In genomic region chr1:183841950-183842816, GRCh38 we compare ENCODE assay signal across 1 cellular context.
TF ChIP-seq lines count a peak whose summit lies in the region.

No MANE protein-coding gene starts in this region.

TF ChIP-seq in HepG2, 621 proteins besides CTCF, POLR2A, EP300 and RAD21 (continued from another document and continues in another):
- TF ChIP-seq ZNF24 (IDR thresholded peaks at IDR 0.05) = no peak
- no peak for TF ChIP-seq HMGA1 (CRISPR knock-in tag; conservative IDR thresholded peaks at IDR 0.05)
- TF ChIP-seq ZNF720 (CRISPR knock-in tag; IDR thresholded peaks at IDR 0.05) = no peak
- TF ChIP-seq PHF20 (CRISPR knock-in tag; IDR thresholded peaks at IDR 0.05) = no peak
- peak; percentile 47 for TF ChIP-seq RARA (CRISPR knock-in tag; IDR thresholded peaks at IDR 0.05)
- no peak for TF ChIP-seq DR1 (CRISPR knock-in tag; IDR thresholded peaks at IDR 0.05)
- TF ChIP-seq MZF1 (CRISPR knock-in tag; IDR thresholded peaks at IDR 0.05; ENCODE audit: borderline replicate concordance) = no peak
- TF ChIP-seq RFX1 (IDR thresholded peaks at IDR 0.05) = no peak
- no peak for TF ChIP-seq ZNF558 (CRISPR knock-in tag; IDR thresholded peaks at IDR 0.05; ENCODE audit: borderline replicate concordance)
- TF ChIP-seq ZNF3 (CRISPR knock-in tag; IDR thresholded peaks at IDR 0.05) = no peak
- no peak for TF ChIP-seq FOXA1 (IDR thresholded peaks at IDR 0.05)
- peak; percentile 61 for TF ChIP-seq FOXA1 (CRISPR knock-in tag; IDR thresholded peaks at IDR 0.05)
- no peak for TF ChIP-seq ZNF326 (CRISPR knock-in tag; IDR thresholded peaks at IDR 0.05; ENCODE audit: borderline replicate concordance)
- TF ChIP-seq ZFP36 (IDR thresholded peaks at IDR 0.05; ENCODE audit: borderline replicate concordance, low read depth, low read length, partially characterized antibody) = no peak
- TF ChIP-seq ZNF501 (CRISPR knock-in tag; IDR thresholded peaks at IDR 0.05) = no peak
- TF ChIP-seq NCOR1 (IDR thresholded peaks at IDR 0.05; ENCODE audit: borderline replicate concordance, low read length) = peak; percentile 31; the same call in 1 of the 2 replicates
- no peak for TF ChIP-seq PBX2 (CRISPR knock-in tag; IDR thresholded peaks at IDR 0.05)
- TF ChIP-seq U2AF1 (optimal IDR thresholded peaks at IDR 0.05; ENCODE audit: low read depth, low read length) = no peak
- no peak for TF ChIP-seq ZNF691 (CRISPR knock-in tag; IDR thresholded peaks at IDR 0.05; ENCODE audit: borderline replicate concordance, low read depth)
- no peak for TF ChIP-seq MEF2D (CRISPR knock-in tag; IDR thresholded peaks at IDR 0.05)
- no peak for TF ChIP-seq ATF6 (CRISPR knock-in tag; conservative IDR thresholded peaks at IDR 0.05)
- TF ChIP-seq LRRFIP1 (CRISPR knock-in tag; conservative IDR thresholded peaks at IDR 0.05) = no peak
- TF ChIP-seq ZFY (CRISPR knock-in tag; IDR thresholded peaks at IDR 0.05) = peak; percentile 44; the same call in 1 of the 2 replicates
- no peak for TF ChIP-seq PBX3 (CRISPR knock-in tag; IDR thresholded peaks at IDR 0.05; ENCODE audit: borderline replicate concordance)
- no peak for TF ChIP-seq RNF219 (CRISPR knock-in tag; IDR thresholded peaks at IDR 0.05)
- no peak for TF ChIP-seq ZNF556 (CRISPR knock-in tag; IDR thresholded peaks at IDR 0.05; ENCODE audit: borderline replicate concordance)
- TF ChIP-seq NAIF1 (CRISPR knock-in tag; IDR thresholded peaks at IDR 0.05; ENCODE audit: borderline replicate concordance) = no peak
- TF ChIP-seq ZNF20 (CRISPR knock-in tag; IDR thresholded peaks at IDR 0.05) = no peak
- no peak for TF ChIP-seq ZNF773 (CRISPR knock-in tag; IDR thresholded peaks at IDR 0.05; ENCODE audit: borderline replicate concordance)
- no peak for TF ChIP-seq ZNF44 (CRISPR knock-in tag; IDR thresholded peaks at IDR 0.05)
- TF ChIP-seq ZNF260 (CRISPR knock-in tag; IDR thresholded peaks at IDR 0.05; ENCODE audit: borderline replicate concordance, low read depth) = no peak
- no peak for TF ChIP-seq MAX (IDR thresholded peaks at IDR 0.05)
- no peak for TF ChIP-seq CBX5 (CRISPR knock-in tag; IDR thresholded peaks at IDR 0.05; ENCODE audit: borderline replicate concordance)
- TF ChIP-seq EED (CRISPR knock-in tag; IDR thresholded peaks at IDR 0.05) = no peak
- TF ChIP-seq ZBTB1 (CRISPR knock-in tag; IDR thresholded peaks at IDR 0.05; ENCODE audit: borderline replicate concordance) = no peak
- TF ChIP-seq PTBP1 (IDR thresholded peaks at IDR 0.05; ENCODE audit: low read depth, low read length, poor library complexity, severe bottlenecking) = no peak
- TF ChIP-seq ZNF362 (CRISPR knock-in tag; IDR thresholded peaks at IDR 0.05; ENCODE audit: borderline replicate concordance) = peak; percentile 78; the same call in 1 of the 2 replicates
- 0 out of 2 replicates have a peak, but pooled peaks have one; percentile 45 for TF ChIP-seq KDM6A (CRISPR knock-in tag; IDR thresholded peaks at IDR 0.05; ENCODE audit: low read depth)
- no peak for TF ChIP-seq ZC3H13 (CRISPR knock-in tag; IDR thresholded peaks at IDR 0.05)
- TF ChIP-seq DMAP1 (CRISPR knock-in tag; IDR thresholded peaks at IDR 0.05) = no peak; the same call in 1 of the 2 replicates
- TF ChIP-seq RFX5 (IDR thresholded peaks at IDR 0.05; ENCODE audit: low read depth, low read length) = no peak
- TF ChIP-seq BCL3 (CRISPR knock-in tag; IDR thresholded peaks at IDR 0.05) = no peak
- TF ChIP-seq IRF1 (CRISPR knock-in tag; IDR thresholded peaks at IDR 0.05; ENCODE audit: low read depth) = no peak
- no peak for TF ChIP-seq ZNF724P (CRISPR knock-in tag; IDR thresholded peaks at IDR 0.05; ENCODE audit: borderline replicate concordance)
- no peak for TF ChIP-seq ZBTB10 (CRISPR knock-in tag; IDR thresholded peaks at IDR 0.05; ENCODE audit: borderline replicate concordance)
- TF ChIP-seq SOX5 (CRISPR knock-in tag; IDR thresholded peaks at IDR 0.05; ENCODE audit: borderline replicate concordance) = no peak; the same call in 1 of the 2 replicates
- no peak for TF ChIP-seq ZNF704 (CRISPR knock-in tag; IDR thresholded peaks at IDR 0.05; ENCODE audit: borderline replicate concordance)
- no peak for TF ChIP-seq ZNF138 (CRISPR knock-in tag; IDR thresholded peaks at IDR 0.05; ENCODE audit: low read depth)
- TF ChIP-seq STAG1 (CRISPR knock-in tag; IDR thresholded peaks at IDR 0.05) = no peak
- TF ChIP-seq KLF9 (CRISPR knock-in tag; IDR thresholded peaks at IDR 0.05; ENCODE audit: low read depth) = no peak
- TF ChIP-seq TRIM24 (CRISPR knock-in tag; IDR thresholded peaks at IDR 0.05) = no peak
- TF ChIP-seq SP1 (IDR thresholded peaks at IDR 0.05) = no peak
- TF ChIP-seq SP1 (CRISPR knock-in tag; IDR thresholded peaks at IDR 0.05) = no peak
- no peak for TF ChIP-seq ZSCAN25 (CRISPR knock-in tag; IDR thresholded peaks at IDR 0.05)
